Comparison of ENCODE assay signal across 1 cellular context in genomic region chr16:16145286-16145685, GRCh38.
TF ChIP-seq lines count a peak whose summit lies in the region.

No MANE protein-coding gene starts in this region.

TF ChIP-seq in GM23338, 12 proteins besides CTCF, POLR2A, EP300 and RAD21:
- TF ChIP-seq ZNF462 (CRISPR knock-in tag; IDR thresholded peaks at IDR 0.05): no peak
- no peak for TF ChIP-seq POLR2AphosphoS5 (IDR thresholded peaks at IDR 0.05; ENCODE audit: low read depth)
- no peak for TF ChIP-seq EZH2 (IDR thresholded peaks at IDR 0.05; ENCODE audit: low read depth, unreplicated experiment)
- no peak for TF ChIP-seq NANOG (IDR thresholded peaks at IDR 0.05; ENCODE audit: borderline replicate concordance)
- TF ChIP-seq STAT1 (IDR thresholded peaks at IDR 0.05; ENCODE audit: unreplicated experiment): no peak
- TF ChIP-seq ZNF114 (CRISPR knock-in tag; IDR thresholded peaks at IDR 0.05): no peak
- no peak for TF ChIP-seq ETS1 (IDR thresholded peaks at IDR 0.05)
- no peak for TF ChIP-seq CREB1 (CRISPR knock-in tag; IDR thresholded peaks at IDR 0.05; ENCODE audit: low read depth)
- TF ChIP-seq, protein P1, sequence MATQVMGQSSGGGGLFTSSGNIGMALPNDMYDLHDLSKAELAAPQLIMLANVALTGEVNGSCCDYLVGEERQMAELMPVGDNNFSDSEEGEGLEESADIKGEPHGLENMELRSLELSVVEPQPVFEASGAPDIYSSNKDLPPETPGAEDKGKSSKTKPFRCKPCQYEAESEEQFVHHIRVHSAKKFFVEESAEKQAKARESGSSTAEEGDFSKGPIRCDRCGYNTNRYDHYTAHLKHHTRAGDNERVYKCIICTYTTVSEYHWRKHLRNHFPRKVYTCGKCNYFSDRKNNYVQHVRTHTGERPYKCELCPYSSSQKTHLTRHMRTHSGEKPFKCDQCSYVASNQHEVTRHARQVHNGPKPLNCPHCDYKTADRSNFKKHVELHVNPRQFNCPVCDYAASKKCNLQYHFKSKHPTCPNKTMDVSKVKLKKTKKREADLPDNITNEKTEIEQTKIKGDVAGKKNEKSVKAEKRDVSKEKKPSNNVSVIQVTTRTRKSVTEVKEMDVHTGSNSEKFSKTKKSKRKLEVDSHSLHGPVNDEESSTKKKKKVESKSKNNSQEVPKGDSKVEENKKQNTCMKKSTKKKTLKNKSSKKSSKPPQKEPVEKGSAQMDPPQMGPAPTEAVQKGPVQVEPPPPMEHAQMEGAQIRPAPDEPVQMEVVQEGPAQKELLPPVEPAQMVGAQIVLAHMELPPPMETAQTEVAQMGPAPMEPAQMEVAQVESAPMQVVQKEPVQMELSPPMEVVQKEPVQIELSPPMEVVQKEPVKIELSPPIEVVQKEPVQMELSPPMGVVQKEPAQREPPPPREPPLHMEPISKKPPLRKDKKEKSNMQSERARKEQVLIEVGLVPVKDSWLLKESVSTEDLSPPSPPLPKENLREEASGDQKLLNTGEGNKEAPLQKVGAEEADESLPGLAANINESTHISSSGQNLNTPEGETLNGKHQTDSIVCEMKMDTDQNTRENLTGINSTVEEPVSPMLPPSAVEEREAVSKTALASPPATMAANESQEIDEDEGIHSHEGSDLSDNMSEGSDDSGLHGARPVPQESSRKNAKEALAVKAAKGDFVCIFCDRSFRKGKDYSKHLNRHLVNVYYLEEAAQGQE (IDR thresholded peaks at IDR 0.05; ENCODE audit: unreplicated experiment): no peak
- TF ChIP-seq JUNB (IDR thresholded peaks at IDR 0.05; ENCODE audit: unreplicated experiment): no peak
- TF ChIP-seq ZNF331 (CRISPR knock-in tag; IDR thresholded peaks at IDR 0.05; ENCODE audit: low read depth): no peak
- no peak for TF ChIP-seq EZH2phosphoT487 (IDR thresholded peaks at IDR 0.05; ENCODE audit: unreplicated experiment)
